Comparison of ENCODE assay signal across 12 cellular contexts in the genomic region with DNA sequence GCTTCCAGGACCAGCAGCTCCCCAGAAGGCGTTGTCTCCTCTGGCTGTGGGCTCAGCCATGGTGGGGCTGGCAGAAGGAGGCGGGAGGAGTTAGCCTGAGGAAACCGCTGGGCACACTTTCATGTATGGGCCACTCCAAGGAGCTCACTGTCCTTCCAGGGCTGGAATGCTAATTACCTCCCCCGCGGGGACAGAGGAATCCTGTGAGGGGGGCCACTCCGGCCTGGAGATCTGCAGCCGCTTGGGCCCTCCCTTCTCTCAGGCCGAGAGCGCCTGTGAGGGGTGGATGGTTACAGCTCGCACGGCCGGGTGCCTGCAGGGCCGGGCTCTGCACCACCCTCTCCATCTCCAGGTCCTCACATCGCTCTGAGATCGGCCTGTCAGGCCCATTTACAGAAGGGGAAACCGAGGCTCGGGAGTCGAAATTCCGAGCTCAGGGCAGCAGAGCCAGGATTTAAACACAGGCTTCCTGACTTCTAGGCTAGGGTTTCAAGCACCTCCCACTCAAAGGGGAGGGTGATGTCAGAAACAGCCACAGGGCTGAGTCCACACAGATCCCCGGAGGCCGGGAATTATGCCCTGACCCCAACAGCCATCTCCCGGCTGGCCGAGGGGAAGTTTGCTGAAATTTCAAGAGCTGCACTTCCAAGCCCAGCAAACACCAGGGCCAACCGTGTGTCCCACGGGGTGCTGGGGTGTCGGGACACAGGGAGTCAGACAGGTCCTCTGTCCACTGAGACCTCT. TPM values are rescaled to one million over a fixed set of nuclear protein-coding genes. Genes with fewer than 3 reads are reported as not detected.
DNase-seq lines count a peak whose midpoint lies in the region; ATAC-seq and TF ChIP-seq lines count a peak whose summit lies in the region.
"Had no signal": no experiment of that assay in that cellular context is flagged by ENCODE, and none has a peak within 500 bp of the region (broad histone marks: within the 10 kb centered on the region; RNA-seq: fewer than 3 reads in every experiment).

No MANE protein-coding gene starts in this region.

- H3K27me3 ChIP-seq in Peyer's patch (no peaks in the 10 kb centered on the region), esophagus squamous epithelium (peaks cover 0 to 1% (median 0%) of the 10 kb centered on the region in 4 donors)

- H3K9me3 ChIP-seq in Peyer's patch (no peaks in the 10 kb centered on the region), esophagus squamous epithelium (no peaks in the 10 kb centered on the region)

- peak; percentile 84 for DNase-seq in AG20443 (ENCODE audit: low spot score)
- DNase-seq in glomerular endothelial cell (ENCODE audit: extremely low read depth, low read depth, low spot score) = peak; percentile 7
- peak; percentile 55 for DNase-seq in nephron progenitor cell
- no peak for DNase-seq in Peyer's patch
- DNase-seq in activated CD4-positive, alpha-beta T cell treated with anti-CD3 and anti-CD28 coated beads, Interleukin-2, amount 50 U/mL, for 1 hour = no peak
- no peak for DNase-seq in NCI-H2196 treated with DMSO at 0.1 percent for 48 hours (lab: John Stamatoyannopoulos, UW; ENCODE audit: unreplicated experiment)
- DNase-seq in esophagus squamous epithelium (lab: John Stamatoyannopoulos, UW) = no peak
- DNase-seq: activated T-cell treated with anti-CD3 and anti-CD28 coated beads for 4 hours, AML-193, NCI-H524 treated with DMSO at 0.1 percent for 48 hours had no signal

- peak overlapping the region; percentile 52 for H3K4me3 Mint-ChIP-seq in nephron progenitor cell

- H3K36me3 ChIP-seq in Peyer's patch (no peaks in the 10 kb centered on the region), esophagus squamous epithelium (no peaks in the 10 kb centered on the region)

- no peak overlapping the region for H3K27ac ChIP-seq in Peyer's patch
- peak overlapping the region in 1 of 4 donors; percentile 18 for H3K27ac ChIP-seq in esophagus squamous epithelium
- H3K27ac ChIP-seq: KMS-11 had no signal

- H3K4me1 Mint-ChIP-seq in nephron progenitor cell = peaks cover 40% of the 10 kb centered on the region

- H3K9me3 Mint-ChIP-seq in nephron progenitor cell = no peaks in the 10 kb centered on the region

- no peak for TF ChIP-seq CTCF in nephron progenitor cell (IDR thresholded peaks at IDR 0.05)
- no peak for TF ChIP-seq CTCF in Peyer's patch (IDR thresholded peaks at IDR 0.05)
- TF ChIP-seq CTCF in esophagus squamous epithelium (IDR thresholded peaks at IDR 0.05) = no peak

- H3K4me1 ChIP-seq in Peyer's patch = peaks cover 0 to 9% (median 0%) of the 10 kb centered on the region in 4 donors
- peaks cover 0 to 38% (median 17%) of the 10 kb centered on the region in 3 donors for H3K4me1 ChIP-seq in esophagus squamous epithelium

- TF ChIP-seq POLR2A in Peyer's patch (IDR thresholded peaks at IDR 0.05) (no peak), esophagus squamous epithelium (IDR thresholded peaks at IDR 0.05) (no peak)

- intact Hi-C loops in esophagus squamous epithelium (cut with DNase I) = no loop called here

- peak overlapping the region; percentile 81 for H3K27ac Mint-ChIP-seq in nephron progenitor cell

- no peaks in the 10 kb centered on the region for H3K27me3 Mint-ChIP-seq in nephron progenitor cell (ENCODE audit: low read depth, poor library complexity)

- WGBS in esophagus squamous epithelium, 2 donors = 36 to 74% methylated on average over 3 to 7 of the region's 26 CpGs

- no peaks in the 10 kb centered on the region for H3K36me3 Mint-ChIP-seq in nephron progenitor cell (ENCODE audit: low read depth)

- ATAC-seq in SK-N-SH treated with all-trans-retinoic acid at 6 μM for 48 hours = peak; percentile 32

- H3K4me3 ChIP-seq in Peyer's patch (no peak overlapping the region), esophagus squamous epithelium (peak overlapping the region in 1 of 4 donors; percentile 15)

TF ChIP-seq in SK-N-SH treated with all-trans-retinoic acid at 6 μM for 48 hours, 23 proteins besides CTCF, POLR2A, EP300 and RAD21:
- no peak for TF ChIP-seq ZC3H10 (CRISPR knock-in tag; IDR thresholded peaks at IDR 0.05)
- no peak for TF ChIP-seq ZNF8 (CRISPR knock-in tag; IDR thresholded peaks at IDR 0.05)
- TF ChIP-seq PATZ1 (CRISPR knock-in tag; IDR thresholded peaks at IDR 0.05; ENCODE audit: borderline replicate concordance) = no peak
- no peak for TF ChIP-seq GLIS3 (CRISPR knock-in tag; IDR thresholded peaks at IDR 0.05)
TF ChIP-seq in SK-N-SH treated with all-trans-retinoic acid at 6 μM for 48 hours: peak in this region for 0.

RNA-seq across cellular contexts. Expression of gene PDGFA, which starts 59.1 kb away (rescaled TPM):
- total RNA-seq in glomerular endothelial cell = 44.5 and 50.6 TPM in 2 replicates
- 10 to 100 TPM in 3 of 4 donors, 1 to 10 TPM in 1; 5.8 to 97.8 (median 59.4) TPM for total RNA-seq in Peyer's patch
- 10 to 100 TPM in 2 of 4 donors, 1 to 10 TPM in 2; 5.1 to 13.5 (median 8.5) TPM for total RNA-seq in esophagus squamous epithelium

Comparison
In these comparisons a context has a peak if more than half of its experiments do, and no peak if none do; other contexts are left out.
1. DNase-seq: peak in AG20443 (single experiment), glomerular endothelial cell (single experiment) and nephron progenitor cell (single experiment); none in Peyer's patch (0 of 3), activated CD4-positive, alpha-beta T cell treated with anti-CD3 and anti-CD28 coated beads, Interleukin-2, amount 50 U/mL, for 1 hour (single experiment), NCI-H2196 treated with DMSO at 0.1 percent for 48 hours (single experiment) and esophagus squamous epithelium (single experiment).